ENCODE assay signal across 8 cellular contexts in genomic region chr16:69823831-69824563, GRCh38.
DNase-seq lines count a peak whose midpoint lies in the region; ATAC-seq and TF ChIP-seq lines count a peak whose summit lies in the region.

No MANE protein-coding gene starts in this region.

- peak overlapping the region; percentile 23 for H3K4me2 ChIP-seq in osteoblast (ENCODE audit: insufficient read depth, low read length)

- ATAC-seq in GM18867 (IDR thresholded peaks at IDR 0.05; ENCODE audit: unreplicated experiment) = peak; percentile 89
- peak; percentile 89 for ATAC-seq in HG02642 (IDR thresholded peaks at IDR 0.05; ENCODE audit: poor library complexity, unreplicated experiment)

- H3K27ac ChIP-seq in caudate nucleus (ENCODE audit: low read depth, low read length) (peak overlapping the region; percentile 5), osteoblast (ENCODE audit: low read depth, low read length) (no peak overlapping the region)

- H3K27me3 ChIP-seq in osteoblast (ENCODE audit: insufficient read depth, low read length) = no peaks in the 10 kb centered on the region

- H3K9me3 ChIP-seq in osteoblast (ENCODE audit: low read depth, low read length) = no peaks in the 10 kb centered on the region

- no peak overlapping the region for H3K4me3 ChIP-seq in osteoblast (ENCODE audit: insufficient read depth, low read length)

- H3K36me3 ChIP-seq in osteoblast (ENCODE audit: insufficient read depth, low read length) = no peaks in the 10 kb centered on the region

- DNase-seq in caudate nucleus (lab: John Stamatoyannopoulos, UW) = no peak
- no peak for DNase-seq in osteoblast (ENCODE audit: insufficient read length, low spot score, missing footprints)
- DNase-seq in SIG-M5 treated with dmso at 0.1 percent for 504 hours (lab: John Stamatoyannopoulos, UW; ENCODE audit: unreplicated experiment) = no peak
- no peak for DNase-seq in DMS153 (lab: John Stamatoyannopoulos, UW)
- DNase-seq in GF-D8 (lab: John Stamatoyannopoulos, UW) = no peak
- no peak for DNase-seq in NCI-H146 (lab: John Stamatoyannopoulos, UW)

- no peak overlapping the region for H2AFZ ChIP-seq in osteoblast (ENCODE audit: low read length)

- no peaks in the 10 kb centered on the region for H4K20me1 ChIP-seq in osteoblast (ENCODE audit: insufficient read depth, low read length)

- no peak for TF ChIP-seq CTCF in osteoblast (IDR thresholded peaks at IDR 0.05; ENCODE audit: extremely low read depth, low read depth, low read length)

- peaks cover 12% of the 10 kb centered on the region for H3K4me1 ChIP-seq in osteoblast (ENCODE audit: insufficient read depth, low read length)

- no peaks in the 10 kb centered on the region for H3K79me2 ChIP-seq in osteoblast (ENCODE audit: insufficient read depth, low read length)
